ENCODE assay signal across 2 cellular contexts in genomic region chr7:97043281-97043680, GRCh38.
TF ChIP-seq lines count a peak whose summit lies in the region.

No MANE protein-coding gene starts in this region.

TF ChIP-seq in SK-N-SH, 30 proteins besides CTCF, POLR2A, EP300 and RAD21 (continued from another document):
- TF ChIP-seq, protein P1, sequence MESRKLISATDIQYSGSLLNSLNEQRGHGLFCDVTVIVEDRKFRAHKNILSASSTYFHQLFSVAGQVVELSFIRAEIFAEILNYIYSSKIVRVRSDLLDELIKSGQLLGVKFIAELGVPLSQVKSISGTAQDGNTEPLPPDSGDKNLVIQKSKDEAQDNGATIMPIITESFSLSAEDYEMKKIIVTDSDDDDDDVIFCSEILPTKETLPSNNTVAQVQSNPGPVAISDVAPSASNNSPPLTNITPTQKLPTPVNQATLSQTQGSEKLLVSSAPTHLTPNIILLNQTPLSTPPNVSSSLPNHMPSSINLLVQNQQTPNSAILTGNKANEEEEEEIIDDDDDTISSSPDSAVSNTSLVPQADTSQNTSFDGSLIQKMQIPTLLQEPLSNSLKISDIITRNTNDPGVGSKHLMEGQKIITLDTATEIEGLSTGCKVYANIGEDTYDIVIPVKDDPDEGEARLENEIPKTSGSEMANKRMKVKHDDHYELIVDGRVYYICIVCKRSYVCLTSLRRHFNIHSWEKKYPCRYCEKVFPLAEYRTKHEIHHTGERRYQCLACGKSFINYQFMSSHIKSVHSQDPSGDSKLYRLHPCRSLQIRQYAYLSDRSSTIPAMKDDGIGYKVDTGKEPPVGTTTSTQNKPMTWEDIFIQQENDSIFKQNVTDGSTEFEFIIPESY (IDR thresholded peaks at IDR 0.05; ENCODE audit: borderline replicate concordance, low read depth): no peak

TF ChIP-seq in SK-N-SH treated with all-trans-retinoic acid at 6 μM for 48 hours, 23 proteins besides CTCF, POLR2A, EP300 and RAD21 (continued from another document):
- TF ChIP-seq CSRNP3 (CRISPR knock-in tag; IDR thresholded peaks at IDR 0.05) (no peak), RARB (CRISPR knock-in tag; IDR thresholded peaks at IDR 0.05) (no peak), ARNTL (CRISPR knock-in tag; IDR thresholded peaks at IDR 0.05; ENCODE audit: borderline replicate concordance, low read depth) (no peak)
- TF ChIP-seq, protein P2, sequence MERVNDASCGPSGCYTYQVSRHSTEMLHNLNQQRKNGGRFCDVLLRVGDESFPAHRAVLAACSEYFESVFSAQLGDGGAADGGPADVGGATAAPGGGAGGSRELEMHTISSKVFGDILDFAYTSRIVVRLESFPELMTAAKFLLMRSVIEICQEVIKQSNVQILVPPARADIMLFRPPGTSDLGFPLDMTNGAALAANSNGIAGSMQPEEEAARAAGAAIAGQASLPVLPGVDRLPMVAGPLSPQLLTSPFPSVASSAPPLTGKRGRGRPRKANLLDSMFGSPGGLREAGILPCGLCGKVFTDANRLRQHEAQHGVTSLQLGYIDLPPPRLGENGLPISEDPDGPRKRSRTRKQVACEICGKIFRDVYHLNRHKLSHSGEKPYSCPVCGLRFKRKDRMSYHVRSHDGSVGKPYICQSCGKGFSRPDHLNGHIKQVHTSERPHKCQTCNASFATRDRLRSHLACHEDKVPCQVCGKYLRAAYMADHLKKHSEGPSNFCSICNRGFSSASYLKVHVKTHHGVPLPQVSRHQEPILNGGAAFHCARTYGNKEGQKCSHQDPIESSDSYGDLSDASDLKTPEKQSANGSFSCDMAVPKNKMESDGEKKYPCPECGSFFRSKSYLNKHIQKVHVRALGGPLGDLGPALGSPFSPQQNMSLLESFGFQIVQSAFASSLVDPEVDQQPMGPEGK (CRISPR knock-in tag; IDR thresholded peaks at IDR 0.05; ENCODE audit: borderline replicate concordance): no peak
